ENCODE assay signal across 22 cellular contexts in the genomic region with DNA sequence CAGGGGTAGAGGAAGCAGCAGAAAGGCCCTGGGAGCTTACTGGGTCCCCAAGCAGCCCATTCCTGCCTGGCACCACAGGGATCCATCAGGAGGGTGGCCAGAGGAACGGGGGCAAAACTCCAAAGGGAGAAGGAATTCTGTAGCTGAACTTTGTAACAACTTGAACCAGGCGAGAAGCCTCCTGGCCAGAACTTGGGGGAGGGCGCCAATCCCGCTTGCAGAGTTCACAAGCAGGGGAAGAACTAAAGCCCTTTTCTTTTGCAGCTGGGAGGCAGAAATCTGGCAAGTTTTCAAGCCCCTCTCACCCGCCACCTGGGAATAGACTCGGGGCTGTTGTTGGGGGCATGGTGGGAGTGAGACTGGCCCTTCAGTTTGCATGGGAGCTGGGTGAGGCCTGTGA.
"Had no signal": no experiment of that assay in that cellular context is flagged by ENCODE, and none has a peak within 500 bp of the region (broad histone marks: within the 10 kb centered on the region; RNA-seq: fewer than 3 reads in every experiment).

No MANE protein-coding gene starts in this region.

- H3K4me2 ChIP-seq: hepatocyte had no signal

- H3K4me3 ChIP-seq: colonic mucosa, esophagus muscularis mucosa, gastroesophageal sphincter, heart left ventricle, hepatocyte, lower lobe of right lung, mucosa of descending colon had no signal

- H3K27ac ChIP-seq: colonic mucosa, esophagus muscularis mucosa, foreskin keratinocyte, gastroesophageal sphincter, heart left ventricle, hepatocyte, lower lobe of right lung had no signal

- H3K79me2 ChIP-seq: hepatocyte had no signal

- H3K4me1 ChIP-seq: colonic mucosa, esophagus muscularis mucosa, gastroesophageal sphincter, heart left ventricle, lower lobe of right lung had no signal

- H3K9me3 ChIP-seq: colonic mucosa, lower lobe of right lung, mucosa of descending colon had no signal

- DNase-seq: colonic mucosa; cortex of kidney; effector CD8-positive, alpha-beta T cell; effector memory CD8-positive, alpha-beta T cell; foreskin keratinocyte; heart left ventricle; hypothalamus; immature natural killer cell; islet precursor cell; kidney; kidney glomerular epithelial cell; left colon; left ventricle myocardium superior; lower lobe of right lung; mesenchymal stem cell; mucosa of descending colon had no signal

- H3K4me1 Mint-ChIP-seq: immature natural killer cell had no signal

- H3K27me3 Mint-ChIP-seq: dendritic cell treated with granulocyte-macrophage colony-stimulating factor and Interleukin-4, amounts not matched to agents 40 ng/mL and 50 ng/mL, for 4 days had no signal

- H3K27me3 ChIP-seq: colonic mucosa, foreskin keratinocyte, hepatocyte had no signal

- H3K36me3 ChIP-seq: colonic mucosa, esophagus muscularis mucosa, gastroesophageal sphincter, heart left ventricle, lower lobe of right lung had no signal

- H3K36me3 Mint-ChIP-seq: immature natural killer cell, mesothelial cell of epicardium had no signal

- H3K27ac Mint-ChIP-seq: dendritic cell treated with granulocyte-macrophage colony-stimulating factor and Interleukin-4, amounts not matched to agents 40 ng/mL and 50 ng/mL, for 4 days; effector memory CD8-positive, alpha-beta T cell; immature natural killer cell; mesothelial cell of epicardium had no signal

- H2AFZ ChIP-seq: hepatocyte had no signal

- ATAC-seq: effector memory CD8-positive, alpha-beta T cell; foreskin keratinocyte; gastroesophageal sphincter; heart left ventricle; left colon; left lobe of liver; left ventricle myocardium superior; lower lobe of right lung; mucosa of descending colon had no signal

- H3K4me3 Mint-ChIP-seq: dendritic cell treated with granulocyte-macrophage colony-stimulating factor and Interleukin-4, amounts not matched to agents 40 ng/mL and 50 ng/mL, for 4 days; effector memory CD8-positive, alpha-beta T cell; immature natural killer cell; mesothelial cell of epicardium had no signal
